In the genomic region with DNA sequence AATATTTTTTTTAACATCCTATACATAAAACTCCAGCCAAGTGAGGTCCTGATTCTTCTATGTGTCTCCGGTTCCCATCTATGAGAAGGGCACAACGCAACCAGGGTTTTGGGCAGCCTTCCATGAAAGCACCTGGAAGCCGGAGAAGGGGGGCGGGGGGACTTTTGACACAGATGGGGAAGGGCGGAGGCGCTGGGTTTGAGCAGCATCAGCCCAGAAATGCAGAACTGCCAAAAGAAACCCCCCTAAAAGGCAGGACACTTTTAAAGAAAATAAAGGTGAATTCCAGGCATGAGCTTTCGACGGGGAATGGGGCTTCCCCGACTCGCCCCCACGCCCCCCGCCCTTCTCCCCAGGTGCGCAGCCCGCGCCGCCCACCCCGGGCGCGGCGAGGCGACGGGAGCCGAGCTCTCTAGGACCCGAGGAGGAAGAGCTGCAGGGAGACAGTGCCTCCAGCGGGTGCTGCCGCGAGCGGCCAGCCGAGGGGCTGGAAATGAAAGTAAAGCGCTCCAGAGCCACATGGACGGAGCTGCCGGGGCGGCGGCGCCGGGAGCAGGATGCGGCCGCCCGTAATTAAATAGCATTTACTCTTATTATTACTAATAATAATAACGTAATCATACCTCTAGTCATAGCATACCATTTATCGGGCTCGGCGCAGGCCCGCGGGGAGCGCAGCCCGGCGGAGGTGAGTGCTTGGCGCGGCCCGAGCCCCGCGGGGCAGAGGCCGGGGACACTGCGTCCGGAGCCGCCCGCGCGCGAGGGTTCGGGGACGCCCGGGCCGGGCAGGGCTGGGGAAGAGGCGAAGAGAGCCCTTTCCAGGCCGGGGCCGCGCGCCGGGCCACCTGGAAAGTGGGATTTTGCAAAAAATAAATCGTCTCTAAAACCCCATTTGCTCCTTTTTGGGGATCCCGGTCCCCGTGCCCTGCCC, we compare ENCODE assay signal across 8 cellular contexts. TPM values are rescaled to one million over a fixed set of nuclear protein-coding genes. Genes with fewer than 3 reads are reported as not detected.
DNase-seq lines count a peak whose midpoint lies in the region; ATAC-seq and TF ChIP-seq lines count a peak whose summit lies in the region.

TSS of gene ZC3H7B (plus strand) at position 441 of the 931 bp plus-strand sequence. CDS start 19,136 bp downstream, outside the sequence.

- WGBS in psoas muscle, 3 donors: 0% methylated on average over 56 to 74 of the region's 74 CpGs
- under 1% methylated on average over 74 of the region's 74 CpGs for WGBS in urinary bladder

- intact Hi-C loops in T-helper 1 cell treated with Interleukin-12 subunit alpha and Interleukin-12 subunit beta and Interleukin-4 antibody, amounts not matched to agents 30 ng/mL and 1 ng/mL, for 36 hours (cut with micrococcal nuclease): loop anchor here (1.0 to 5.0 kb wide), 7 partner anchors 15 to 243 kb away; partner anchors contain the start of genes ACO2, EP300, PHF5A and POLR3H
- intact Hi-C loops in left ventricle myocardium inferior (cut with micrococcal nuclease) (no loop called here), psoas muscle (cut with DNase I) (loop anchor here in 1 of 2 donors (1.0 kb wide), 1 partner anchor 13 kb away; no protein-coding TSS in a partner anchor)

- ATAC-seq in HG02678 (IDR thresholded peaks at IDR 0.05; ENCODE audit: unreplicated experiment) (peak; percentile 86), psoas muscle (peak; percentile 92 to 95 (median 94))

- H3K27ac ChIP-seq in left ventricle myocardium inferior (replicated peaks): peak within 1 kb of the TSS; percentile 94
- peak within 1 kb of the TSS; percentile 86 for H3K27ac ChIP-seq in psoas muscle
- peak within 1 kb of the TSS; percentile 84 for H3K27ac ChIP-seq in urinary bladder (ENCODE audit: low read depth)

- H3K4me3 ChIP-seq in left ventricle myocardium inferior: peak within 1 kb of the TSS; percentile 99
- H3K4me3 ChIP-seq in psoas muscle: peak within 1 kb of the TSS; percentile 100
- H3K4me3 ChIP-seq in urinary bladder (ENCODE audit: low read depth, low read length): peak within 1 kb of the TSS; percentile 100

- H3K9me3 ChIP-seq in left ventricle myocardium inferior (replicated peaks) (no peaks in the 10 kb centered on the region), psoas muscle (no peaks in the 10 kb centered on the region)

- H3K36me3 ChIP-seq in left ventricle myocardium inferior (no peaks in the 10 kb centered on the region), psoas muscle (ENCODE audit: insufficient read depth in 1 of 2, low read depth in 1 of 2) (peaks cover 0 to 5% of the 10 kb centered on the region in 2 donors), urinary bladder (ENCODE audit: insufficient read depth) (no peaks in the 10 kb centered on the region)

- TF ChIP-seq CTCF in GM12874 (IDR thresholded peaks at IDR 0.05; ENCODE audit: insufficient read depth, low read depth, low read length) (peak; percentile 63), left ventricle myocardium inferior (IDR thresholded peaks at IDR 0.05; ENCODE audit: borderline replicate concordance) (peak; percentile 77), psoas muscle (IDR thresholded peaks at IDR 0.05) (peak; percentile 57)

- H3K27me3 ChIP-seq in left ventricle myocardium inferior (ENCODE audit: low read depth): no peaks in the 10 kb centered on the region
- no peaks in the 10 kb centered on the region for H3K27me3 ChIP-seq in psoas muscle (ENCODE audit: insufficient read depth in 3 of 3, low read length in 2 of 3)

- peak; percentile 77 for DNase-seq in NCI-H1105 treated with DMSO at 0.1 percent for 48 hours (lab: John Stamatoyannopoulos, UW)
- peak; percentile 73 for DNase-seq in amniotic epithelial cell (ENCODE audit: low read depth)
- peak; percentile 82 for DNase-seq in left ventricle myocardium inferior
- peak; percentile 80 to 90 for DNase-seq in psoas muscle

- peaks cover 28% of the 10 kb centered on the region for H3K4me1 ChIP-seq in left ventricle myocardium inferior
- H3K4me1 ChIP-seq in psoas muscle: peaks cover 23% of the 10 kb centered on the region
- no peaks in the 10 kb centered on the region for H3K4me1 ChIP-seq in urinary bladder (ENCODE audit: insufficient read depth)

RNA-seq across cellular contexts. Expression of gene ZC3H7B, which starts in this region (rescaled TPM):
- total RNA-seq in T-helper 1 cell treated with Interleukin-12 subunit alpha and Interleukin-12 subunit beta and Interleukin-4 antibody, amounts not matched to agents 30 ng/mL and 1 ng/mL, for 36 hours: 77.1 and 80.4 TPM in 2 replicates
- total RNA-seq in left ventricle myocardium inferior (39.1 TPM), psoas muscle (10 to 100 TPM; 32.0 to 34.1 (median 33.1) TPM), urinary bladder (30.0 TPM)
- polyA plus RNA-seq in psoas muscle (10 to 100 TPM; 12.0 to 31.0 (median 17.8) TPM), urinary bladder (42.1 TPM)

Comparison
In these comparisons a context has a peak if more than half of its experiments do, and no peak if none do; other contexts are left out.
1. Peak in every context shown above with its lines: DNase-seq, ATAC-seq, H3K4me3 ChIP-seq and H3K27ac ChIP-seq.